25 cellular contexts compared by ENCODE assay signal in genomic region chr3:155643581-155644165, GRCh38.
"Had no signal": no experiment of that assay in that cellular context is flagged by ENCODE, and none has a peak within 500 bp of the region (broad histone marks: within the 10 kb centered on the region; RNA-seq: fewer than 3 reads in every experiment).

No MANE protein-coding gene starts in this region.

- ATAC-seq: effector memory CD8-positive, alpha-beta T cell; heart right ventricle; left cardiac atrium; left lung; naive thymus-derived CD4-positive, alpha-beta T cell; stimulated activated effector memory CD8-positive, alpha-beta T cell treated with anti-CD3 and anti-CD28 coated beads, Interleukin-12 subunit alpha, Interleukin-12 subunit beta, amount 100 ng/mL, for 72 hours had no signal

- H3K9me3 ChIP-seq: esophagus squamous epithelium, heart right ventricle, left lung, right atrium auricular region, sigmoid colon, stomach, testis, tibial artery had no signal

- DNase-seq: cortex of kidney; effector memory CD8-positive, alpha-beta T cell; erythroblast; esophagus squamous epithelium; foreskin melanocyte; glutamatergic neuron; heart right ventricle; hippocampal formation; left cardiac atrium; left lung; mesenchymal stem cell; naive thymus-derived CD4-positive, alpha-beta T cell; sigmoid colon; stimulated activated CD4-positive, alpha-beta T cell treated with anti-CD3 and anti-CD28 coated beads, Interleukin-2, amount 100 ng/mL, for 24 hours; stimulated activated CD4-positive, alpha-beta T cell treated with anti-CD3 and anti-CD28 coated beads, Interleukin-4, amount 100 ng/mL, for 24 hours; stimulated activated naive CD4-positive, alpha-beta T cell treated with Interleukin-2 at 50 U/mL for 16 hours; stomach; testis; tibial artery had no signal

- FAIRE-seq: endometrium, islet of Langerhans had no signal

- H3K36me3 ChIP-seq: esophagus squamous epithelium, heart right ventricle, left lung, neural progenitor cell, right atrium auricular region, sigmoid colon, stomach, tibial artery had no signal

- H3K4me1 ChIP-seq: esophagus squamous epithelium, right atrium auricular region, tibial artery had no signal

- H3K27ac ChIP-seq: esophagus squamous epithelium, heart right ventricle, left lung, neural progenitor cell, parathyroid adenoma, right atrium auricular region, sigmoid colon, stomach, tibial artery had no signal

- H3K4me3 ChIP-seq: esophagus squamous epithelium, heart right ventricle, left lung, neural progenitor cell, right atrium auricular region, sigmoid colon, stomach, testis, tibial artery had no signal

- H3K27me3 ChIP-seq: esophagus squamous epithelium, heart right ventricle, left lung, neural progenitor cell, right atrium auricular region, sigmoid colon, stomach, testis, tibial artery had no signal
